ENCODE assay signal across 1 cellular context in the genomic region with DNA sequence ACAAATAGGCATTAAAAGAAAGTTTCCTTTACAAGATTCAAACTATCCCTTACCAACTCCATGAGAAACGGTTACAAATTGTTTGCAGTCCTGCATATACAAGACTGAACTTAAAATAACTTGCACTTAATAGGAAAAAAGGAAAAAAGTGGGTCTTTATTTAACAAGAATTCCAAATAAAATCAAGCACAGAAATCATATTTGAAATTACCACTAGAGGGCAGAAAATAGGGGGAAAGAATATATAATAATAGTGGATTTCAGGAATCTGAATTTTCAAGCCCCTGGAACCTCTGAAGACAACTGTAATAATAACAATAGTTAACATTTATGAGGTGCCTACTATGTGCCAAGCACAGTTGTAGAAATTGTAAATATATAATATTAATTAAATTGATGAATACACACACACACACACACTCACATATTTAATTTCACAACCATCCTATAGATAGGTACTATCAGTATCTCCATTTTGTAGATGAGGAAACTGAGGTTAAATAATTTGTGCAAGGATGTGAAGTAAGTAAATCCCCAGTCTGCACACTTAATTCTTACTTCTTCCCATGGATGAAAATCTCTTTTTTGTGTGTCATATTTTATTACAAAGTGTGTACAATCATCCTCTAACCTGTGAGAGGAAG.
A peak's percentile ranks its signal among the peaks of the same experiment; 100 is the strongest.
TF ChIP-seq lines count a peak whose summit lies in the region.

No MANE protein-coding gene starts in this region.

TF ChIP-seq in HepG2, 621 proteins besides CTCF, POLR2A, EP300 and RAD21:
- peak; percentile 39 for TF ChIP-seq STAG1 (CRISPR knock-in tag; IDR thresholded peaks at IDR 0.05)
